ENCODE assay signal across 10 cellular contexts in genomic region chr5:78497573-78498533, GRCh38.
A peak's percentile ranks its signal among the peaks of the same experiment; 100 is the strongest.
DNase-seq lines count a peak whose midpoint lies in the region; ATAC-seq, FAIRE-seq and TF ChIP-seq lines count a peak whose summit lies in the region.
"Had no signal": no experiment of that assay in that cellular context is flagged by ENCODE, and none has a peak within 500 bp of the region (broad histone marks: within the 10 kb centered on the region; RNA-seq: fewer than 3 reads in every experiment).

No MANE protein-coding gene starts in this region.

- POLR2A ChIA-PET in CD8-positive, alpha-beta memory T cell (lab: Charles Lee): no interaction called here

- peaks cover 56% of the 10 kb centered on the region for H3K79me2 ChIP-seq in GM23338 (replicated peaks; ENCODE audit: insufficient read depth)

- H4K20me1 ChIP-seq in GM23338 (replicated peaks; ENCODE audit: insufficient read depth): peaks cover 9% of the 10 kb centered on the region; the same call in 1 of the 2 replicates

- FAIRE-seq in GM12892 (lab: Jason Lieb, UNC): peak; percentile 81

- peaks cover 10% of the 10 kb centered on the region; the same call in 1 of the 2 replicates for H3K9me2 ChIP-seq in GM23338 (ENCODE audit: insufficient read depth)

- H2AFZ ChIP-seq in GM23338: no peak overlapping the region

- H3K4me1 ChIP-seq in GM23338 (ENCODE audit: insufficient read depth): peaks cover 38% of the 10 kb centered on the region
- no peaks in the 10 kb centered on the region for H3K4me1 ChIP-seq in CD8-positive, alpha-beta memory T cell (ENCODE audit: insufficient read depth, low read length)

- H3K4me1 Mint-ChIP-seq in GM23338 (peaks cover 64% of the 10 kb centered on the region), memory B cell (peaks cover 28% of the 10 kb centered on the region)
- no peaks in the 10 kb centered on the region for H3K4me1 Mint-ChIP-seq in CD8-positive, alpha-beta memory T cell

- no peak overlapping the region for H3K4me3 Mint-ChIP-seq in GM23338
- H3K4me3 Mint-ChIP-seq in memory B cell: no peak overlapping the region
- peak overlapping the region in 1 of 7 donors; percentile 30 for H3K4me3 Mint-ChIP-seq in CD8-positive, alpha-beta memory T cell

- H3K9me3 Mint-ChIP-seq in GM23338 (no peaks in the 10 kb centered on the region), memory B cell (no peaks in the 10 kb centered on the region)
- peaks cover 0 to 1% (median 0%) of the 10 kb centered on the region in 5 donors for H3K9me3 Mint-ChIP-seq in CD8-positive, alpha-beta memory T cell

- H3K27me3 Mint-ChIP-seq in GM23338 (ENCODE audit: insufficient read depth, low read depth, poor library complexity) (peaks cover 7% of the 10 kb centered on the region), memory B cell (no peaks in the 10 kb centered on the region)
- peaks cover 34 to 63% of the 10 kb centered on the region in 2 donors for H3K27me3 Mint-ChIP-seq in CD8-positive, alpha-beta memory T cell
- H3K27me3 Mint-ChIP-seq: progenitor cell of endocrine pancreas had no signal

- 0 out of 2 replicates have a peak overlapping the region, but pooled peaks have one; percentile 91 for H3K27ac ChIP-seq in GM23338 (ENCODE audit: low read depth)
- H3K27ac ChIP-seq in CD8-positive, alpha-beta memory T cell (ENCODE audit: low read depth, low read length): no peak overlapping the region

- H3K27ac Mint-ChIP-seq in GM23338 (peak overlapping the region; percentile 77), memory B cell (peak overlapping the region; percentile 8)
- no peak overlapping the region for H3K27ac Mint-ChIP-seq in CD8-positive, alpha-beta memory T cell
- H3K27ac Mint-ChIP-seq: progenitor cell of endocrine pancreas had no signal

- CTCF ChIA-PET in CD8-positive, alpha-beta memory T cell (lab: Charles Lee): no interaction called here

- TF ChIP-seq POLR2A in GM12892 (IDR thresholded peaks at IDR 0.05; ENCODE audit: low read depth, low read length): no peak

- H3K36me3 ChIP-seq in GM23338 (ENCODE audit: insufficient read depth): no peaks in the 10 kb centered on the region
- H3K36me3 ChIP-seq in CD8-positive, alpha-beta memory T cell (ENCODE audit: insufficient read depth, low read length): no peaks in the 10 kb centered on the region

- H3K27me3 ChIP-seq in GM23338 (ENCODE audit: insufficient read depth): no peaks in the 10 kb centered on the region
- H3K27me3 ChIP-seq in CD8-positive, alpha-beta memory T cell (ENCODE audit: insufficient read depth, low read length, poor library complexity, severe bottlenecking): peaks cover 5% of the 10 kb centered on the region

- no peak for ATAC-seq in GM23338
- no peak for ATAC-seq in memory B cell (ENCODE audit: low read depth)
- ATAC-seq in HG02970 (IDR thresholded peaks at IDR 0.05; ENCODE audit: low FRiP score, unreplicated experiment): no peak
- ATAC-seq in HG03108 (IDR thresholded peaks at IDR 0.05; ENCODE audit: unreplicated experiment): no peak

- DNase-seq in GM12892 (ENCODE audit: insufficient read length) (no peak), GM23338 (ENCODE audit: low spot score) (no peak), NCI-H82 (lab: John Stamatoyannopoulos, UW) (peak; percentile 59), memory B cell (ENCODE audit: low spot score in 2 of 2) (no peak), A172 (ENCODE audit: low spot score) (no peak)
- DNase-seq in CD8-positive, alpha-beta memory T cell: no peak
- DNase-seq: NCI-H146 had no signal

- H3K4me2 ChIP-seq in GM23338: no peak overlapping the region

- H3F3A ChIP-seq in GM23338 (replicated peaks; ENCODE audit: low read depth): no peaks in the 10 kb centered on the region

- TF ChIP-seq CTCF in GM23338 (conservative IDR thresholded peaks at IDR 0.05; ENCODE audit: low read depth in 2 of 2): no peak

- H3K4me3 ChIP-seq in GM23338: no peak overlapping the region
- H3K4me3 ChIP-seq in CD8-positive, alpha-beta memory T cell (ENCODE audit: low read length): no peak overlapping the region

- H3K9me3 ChIP-seq in CD8-positive, alpha-beta memory T cell (ENCODE audit: low read length): no peaks in the 10 kb centered on the region

- H3K36me3 Mint-ChIP-seq in GM23338 (ENCODE audit: low read depth): peaks cover 7% of the 10 kb centered on the region
- peaks cover 2% of the 10 kb centered on the region for H3K36me3 Mint-ChIP-seq in memory B cell
- no peaks in the 10 kb centered on the region for H3K36me3 Mint-ChIP-seq in CD8-positive, alpha-beta memory T cell

TF ChIP-seq in GM23338, 12 proteins besides CTCF, POLR2A, EP300 and RAD21:
- TF ChIP-seq JUNB (IDR thresholded peaks at IDR 0.05; ENCODE audit: unreplicated experiment) (no peak), ZNF462 (CRISPR knock-in tag; IDR thresholded peaks at IDR 0.05) (no peak), POLR2AphosphoS5 (IDR thresholded peaks at IDR 0.05; ENCODE audit: low read depth) (no peak), ETS1 (IDR thresholded peaks at IDR 0.05) (no peak), ZNF331 (CRISPR knock-in tag; IDR thresholded peaks at IDR 0.05; ENCODE audit: low read depth) (no peak), CREB1 (CRISPR knock-in tag; IDR thresholded peaks at IDR 0.05; ENCODE audit: low read depth) (no peak), NANOG (IDR thresholded peaks at IDR 0.05; ENCODE audit: borderline replicate concordance) (no peak), ZNF114 (CRISPR knock-in tag; IDR thresholded peaks at IDR 0.05) (no peak)
TF ChIP-seq in GM23338: peak in this region for 0.

Comparison
In these comparisons a context has a peak if more than half of its experiments do, and no peak if none do; other contexts are left out.
1. H3K27ac Mint-ChIP-seq: peak in GM23338 (single experiment) and memory B cell (single experiment); none in CD8-positive, alpha-beta memory T cell (0 of 8).